In the genomic region with DNA sequence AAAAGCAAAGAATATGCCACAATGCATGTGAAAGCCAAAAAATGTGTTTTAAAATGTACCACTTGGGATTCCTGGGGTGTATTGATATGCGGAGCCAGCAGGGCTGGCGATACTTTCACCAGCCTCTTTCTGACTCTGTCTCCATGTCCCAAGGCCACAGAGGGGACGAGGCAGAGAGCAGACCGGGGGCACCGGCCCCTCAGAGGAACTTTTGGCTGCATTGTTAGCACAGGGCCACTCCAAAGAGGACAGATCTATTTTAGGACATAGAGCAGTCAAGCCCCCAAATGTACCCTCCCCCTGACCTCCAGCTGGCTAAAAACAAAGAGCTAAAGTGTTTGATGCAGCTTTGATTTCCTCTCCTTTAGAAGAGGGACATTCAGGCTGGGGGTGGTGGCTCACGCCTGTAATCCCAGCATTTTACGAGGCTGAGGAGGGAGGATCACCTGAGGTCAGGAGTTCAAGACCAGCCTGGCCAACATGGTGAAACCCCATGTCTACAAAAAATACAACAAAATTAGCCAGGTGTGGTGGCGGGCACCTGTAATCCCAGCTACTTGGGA, we compare ENCODE assay signal across 13 cellular contexts. TPM values are rescaled to one million over a fixed set of nuclear protein-coding genes. Genes with fewer than 3 reads are reported as not detected.
DNase-seq lines count a peak whose midpoint lies in the region; ATAC-seq and TF ChIP-seq lines count a peak whose summit lies in the region.
"Had no signal": no experiment of that assay in that cellular context is flagged by ENCODE, and none has a peak within 500 bp of the region (broad histone marks: within the 10 kb centered on the region; RNA-seq: fewer than 3 reads in every experiment).

No MANE protein-coding gene starts in this region.

- H3K36me3 ChIP-seq in parathyroid adenoma (ENCODE audit: control insufficient read depth, insufficient read depth, low read length): no peaks in the 10 kb centered on the region
- H3K36me3 ChIP-seq: WERI-Rb-1 had no signal

- intact Hi-C loops in Right ventricle myocardium inferior (cut with DNase I) (loop anchor here (2.0 kb wide), 1 partner anchor 24 kb away; no protein-coding TSS in a partner anchor), cardiac septum (cut with DNase I) (loop anchor here (2.0 kb wide), 1 partner anchor 26 kb away; a partner anchor contains a TSS), left ventricle myocardium superior (cut with micrococcal nuclease) (no loop called here)

- no peak overlapping the region for H3K4me2 ChIP-seq in parathyroid adenoma (ENCODE audit: low read length)
- H3K4me2 ChIP-seq: A549 had no signal

- H2AFZ ChIP-seq in parathyroid adenoma: no peak overlapping the region

- H3K4me1 ChIP-seq in parathyroid adenoma: no peaks in the 10 kb centered on the region
- H3K4me1 ChIP-seq: A549 had no signal

- peak; percentile 27 for ATAC-seq in Right ventricle myocardium inferior
- peak; percentile 12 for ATAC-seq in left ventricle myocardium superior
- no peak for ATAC-seq in HG03342 (IDR thresholded peaks at IDR 0.05; ENCODE audit: unreplicated experiment)
- ATAC-seq in HG03139 (IDR thresholded peaks at IDR 0.05; ENCODE audit: unreplicated experiment): no peak
- ATAC-seq: A549 had no signal

- H3K27me3 ChIP-seq in parathyroid adenoma (ENCODE audit: control insufficient read depth, insufficient read depth, low read length): no peaks in the 10 kb centered on the region

- TF ChIP-seq CTCF in parathyroid adenoma (IDR thresholded peaks at IDR 0.05): no peak

- H3K79me2 ChIP-seq in parathyroid adenoma: no peaks in the 10 kb centered on the region

- no peak overlapping the region for H3K4me3 ChIP-seq in parathyroid adenoma (ENCODE audit: low read depth, low read length)
- H3K4me3 ChIP-seq: A549 had no signal

- DNase-seq in Right ventricle myocardium inferior (ENCODE audit: missing footprints) (no peak), cardiac septum (ENCODE audit: low spot score) (no peak), left ventricle myocardium superior (peak; percentile 42), amniotic stem cell (lab: John Stamatoyannopoulos, UW) (no peak), NCI-H1105 (lab: John Stamatoyannopoulos, UW) (no peak)
- DNase-seq: DMS153, NCI-H146, WERI-Rb-1 had no signal

- H3K27ac ChIP-seq in parathyroid adenoma: peak overlapping the region; percentile 61
- H3K27ac ChIP-seq: epithelial cell of prostate, WERI-Rb-1 had no signal

- no peaks in the 10 kb centered on the region for H3K9me3 ChIP-seq in parathyroid adenoma (ENCODE audit: control insufficient read depth, low read length)
- H3K9me3 ChIP-seq: A549 had no signal

- no peak overlapping the region for H3K9ac ChIP-seq in parathyroid adenoma

RNA-seq across cellular contexts. Expression of a gene that starts 25.6 kb away (rescaled TPM):
- total RNA-seq in Right ventricle myocardium inferior (13.4 TPM), cardiac septum (19.8 TPM), left ventricle myocardium superior (12.4 TPM)

RNA-seq across cellular contexts. Expression of a gene that starts 29.3 kb away (rescaled TPM):
- total RNA-seq in Right ventricle myocardium inferior (73.6 TPM), cardiac septum (46.0 TPM), left ventricle myocardium superior (81.0 TPM)

RNA-seq across cellular contexts. Expression of a gene that starts 51.2 kb away (rescaled TPM):
- total RNA-seq in Right ventricle myocardium inferior (59.3 TPM), cardiac septum (67.3 TPM), left ventricle myocardium superior (54.9 TPM)

Comparison
In these comparisons a context has a peak if more than half of its experiments do, and no peak if none do; other contexts are left out.
1. ATAC-seq: peak in Right ventricle myocardium inferior (single experiment) and left ventricle myocardium superior (single experiment); none in HG03342 (single experiment) and HG03139 (single experiment).